ENCODE assay signal across 8 cellular contexts in the genomic region with DNA sequence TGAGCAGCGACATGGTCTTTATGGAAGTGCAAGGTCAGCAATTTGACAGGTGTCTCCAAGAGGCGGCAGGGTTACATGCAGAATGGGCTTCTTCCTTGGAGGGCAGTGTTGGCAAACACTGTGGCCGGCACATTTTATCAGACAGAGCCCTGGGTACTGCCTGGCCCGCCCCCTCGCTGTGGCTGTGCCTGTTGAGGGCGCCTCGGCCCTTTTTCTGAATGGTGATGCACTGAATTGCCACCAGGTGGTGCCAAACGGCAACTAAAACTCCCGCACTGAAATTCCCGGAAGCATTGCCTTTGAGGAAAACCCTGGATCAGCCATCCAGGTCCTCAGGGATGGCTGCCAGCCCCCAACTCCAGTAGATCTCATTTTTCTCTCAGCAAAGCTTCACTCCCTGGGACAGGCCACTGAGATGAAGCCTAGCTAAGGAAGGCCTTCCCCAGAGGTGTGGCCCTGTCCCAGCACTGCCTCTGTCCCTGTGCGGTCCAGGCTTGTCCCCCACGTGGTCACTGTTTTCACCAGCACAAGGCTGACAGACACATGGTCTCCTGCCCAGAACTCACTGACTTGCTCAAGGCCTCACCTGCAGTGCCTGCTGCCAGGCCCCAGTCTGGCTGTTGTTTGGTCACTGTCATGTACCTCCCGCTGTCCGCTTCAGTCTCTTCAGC.
A peak's percentile ranks its signal among the peaks of the same experiment; 100 is the strongest.
DNase-seq lines count a peak whose midpoint lies in the region; ATAC-seq and FAIRE-seq lines count a peak whose summit lies in the region.

No MANE protein-coding gene starts in this region.

- peak; percentile 73 for ATAC-seq in HG03280 (IDR thresholded peaks at IDR 0.05; ENCODE audit: unreplicated experiment)
- peak; percentile 78 for ATAC-seq in stimulated activated effector memory CD8-positive, alpha-beta T cell treated with anti-CD3 and anti-CD28 coated beads, Interleukin-12 subunit alpha, Interleukin-12 subunit beta, amount 100 ng/mL, for 72 hours
- no peak for ATAC-seq in HG02885 (IDR thresholded peaks at IDR 0.05; ENCODE audit: poor library complexity, unreplicated experiment)

- H3K4me2 ChIP-seq in mesenchymal stem cell (ENCODE audit: low read length, poor library complexity, severe bottlenecking): no peak overlapping the region

- no peak overlapping the region for H3K4ac ChIP-seq in mesenchymal stem cell (ENCODE audit: low read depth in 1 of 2, low read length in 2 of 2)

- H3K36me3 ChIP-seq in endocrine pancreas (ENCODE audit: control insufficient read depth, insufficient read depth, low read length) (no peaks in the 10 kb centered on the region), mesenchymal stem cell (ENCODE audit: control insufficient read depth in 1 of 2, insufficient read depth in 2 of 2, low read depth in 1 of 2, low read length in 2 of 2) (peaks cover 64 to 78% of the 10 kb centered on the region in 2 experiments)

- no peak overlapping the region for H2BK12ac ChIP-seq in mesenchymal stem cell (ENCODE audit: low read length in 2 of 2)

- no peak overlapping the region for H3K14ac ChIP-seq in mesenchymal stem cell (ENCODE audit: low read length in 2 of 2)

- H3K9me3 Mint-ChIP-seq in stimulated activated effector memory CD8-positive, alpha-beta T cell treated with anti-CD3 and anti-CD28 coated beads, Interleukin-12 subunit alpha, Interleukin-12 subunit beta, amount 100 ng/mL, for 72 hours: no peaks in the 10 kb centered on the region

- H3K18ac ChIP-seq in mesenchymal stem cell (ENCODE audit: low read depth in 1 of 2, low read length in 2 of 2): peak overlapping the region in 1 of 2 experiments; percentile 19

- no peak overlapping the region for H3K23ac ChIP-seq in mesenchymal stem cell (ENCODE audit: low read length in 2 of 2)

- no peak overlapping the region for H3K4me3 ChIP-seq in endocrine pancreas (ENCODE audit: control insufficient read depth, insufficient read depth, low read length)
- H3K4me3 ChIP-seq in mesenchymal stem cell (ENCODE audit: insufficient read depth in 1 of 2, low read depth in 1 of 2, low read length in 2 of 2): no peak overlapping the region

- H2BK120ac ChIP-seq in mesenchymal stem cell (ENCODE audit: low read depth, low read length): no peak overlapping the region

- WGBS in mesenchymal stem cell: 38% methylated on average over 14 of the region's 14 CpGs

- H4K91ac ChIP-seq in mesenchymal stem cell (ENCODE audit: low read length): no peak overlapping the region

- H3K36me3 Mint-ChIP-seq in stimulated activated effector memory CD8-positive, alpha-beta T cell treated with anti-CD3 and anti-CD28 coated beads, Interleukin-12 subunit alpha, Interleukin-12 subunit beta, amount 100 ng/mL, for 72 hours: peaks cover 18% of the 10 kb centered on the region

- H3K4me1 ChIP-seq in endocrine pancreas (ENCODE audit: control insufficient read depth, insufficient read depth, low read length) (no peaks in the 10 kb centered on the region), mesenchymal stem cell (ENCODE audit: control insufficient read depth, insufficient read depth, low read depth, low read length) (peaks cover 2% of the 10 kb centered on the region)

- H4K8ac ChIP-seq in mesenchymal stem cell (ENCODE audit: low read length): peak overlapping the region; percentile 83

- no peak overlapping the region for H2AFZ ChIP-seq in mesenchymal stem cell (ENCODE audit: low read depth, low read length)

- H2BK15ac ChIP-seq in mesenchymal stem cell (ENCODE audit: low read depth, poor library complexity, severe bottlenecking): no peak overlapping the region

- no peaks in the 10 kb centered on the region for H3K27me3 ChIP-seq in endocrine pancreas (ENCODE audit: control insufficient read depth, insufficient read depth, low read length)
- H3K27me3 ChIP-seq in mesenchymal stem cell (ENCODE audit: control insufficient read depth in 1 of 2, insufficient read depth in 1 of 2, low read length in 2 of 2): no peaks in the 10 kb centered on the region

- H3K4me3 Mint-ChIP-seq in stimulated activated effector memory CD8-positive, alpha-beta T cell treated with anti-CD3 and anti-CD28 coated beads, Interleukin-12 subunit alpha, Interleukin-12 subunit beta, amount 100 ng/mL, for 72 hours: no peak overlapping the region

- peaks cover 11% of the 10 kb centered on the region for H3K4me1 Mint-ChIP-seq in stimulated activated effector memory CD8-positive, alpha-beta T cell treated with anti-CD3 and anti-CD28 coated beads, Interleukin-12 subunit alpha, Interleukin-12 subunit beta, amount 100 ng/mL, for 72 hours

- DNase-seq in NCI-H526 treated with DMSO at 0.1 percent for 48 hours (lab: John Stamatoyannopoulos, UW) (peak; percentile 35), mesenchymal stem cell (peak; percentile 74)
- DNase-seq in activated CD8-positive, alpha-beta memory T cell treated with anti-CD3 and anti-CD28 coated beads for 1 hour (ENCODE audit: extremely low read depth in 1 of 2, low read depth in 1 of 2): peak; percentile 4 to 17
- peak; percentile 17 to 72 for DNase-seq in stimulated activated effector memory CD8-positive, alpha-beta T cell treated with anti-CD3 and anti-CD28 coated beads, Interleukin-12 subunit alpha, Interleukin-12 subunit beta, amount 100 ng/mL, for 72 hours (ENCODE audit: low spot score in 2 of 2)

- H3K79me1 ChIP-seq in mesenchymal stem cell (replicated peaks; ENCODE audit: low read length, poor library complexity, severe bottlenecking): peaks cover 19% of the 10 kb centered on the region

- H2BK5ac ChIP-seq in mesenchymal stem cell (ENCODE audit: low read depth, low read length, poor library complexity, severe bottlenecking): no peak overlapping the region

- H3K27ac Mint-ChIP-seq in stimulated activated effector memory CD8-positive, alpha-beta T cell treated with anti-CD3 and anti-CD28 coated beads, Interleukin-12 subunit alpha, Interleukin-12 subunit beta, amount 100 ng/mL, for 72 hours: peak overlapping the region; percentile 58

- peak; percentile 89 for FAIRE-seq in G401.6 (lab: Jason Lieb, UNC)

- no peaks in the 10 kb centered on the region for H3K9me3 ChIP-seq in endocrine pancreas (ENCODE audit: control insufficient read depth, low read length)
- H3K9me3 ChIP-seq in mesenchymal stem cell (ENCODE audit: control insufficient read depth, low read length): no peaks in the 10 kb centered on the region

- H3K9ac ChIP-seq in endocrine pancreas (ENCODE audit: control insufficient read depth, insufficient read depth, low read length): peak overlapping the region; percentile 48
- no peak overlapping the region for H3K9ac ChIP-seq in mesenchymal stem cell (ENCODE audit: low read length)

- H2AK5ac ChIP-seq in mesenchymal stem cell (ENCODE audit: low read length, severe bottlenecking): no peak overlapping the region

- H3K27ac ChIP-seq in mesenchymal stem cell (ENCODE audit: low read length, poor library complexity, severe bottlenecking): no peak overlapping the region

Comparison
In these comparisons a context has a peak if more than half of its experiments do, and no peak if none do; other contexts are left out.
1. DNase-seq: peak in every context shown above with its lines; median percentile 74 in mesenchymal stem cell; 44 in stimulated activated effector memory CD8-positive, alpha-beta T cell treated with anti-CD3 and anti-CD28 coated beads, Interleukin-12 subunit alpha, Interleukin-12 subunit beta, amount 100 ng/mL, for 72 hours; 35 in NCI-H526 treated with DMSO at 0.1 percent for 48 hours; 10 in activated CD8-positive, alpha-beta memory T cell treated with anti-CD3 and anti-CD28 coated beads for 1 hour.